ENCODE assay signal across 9 cellular contexts in the genomic region with DNA sequence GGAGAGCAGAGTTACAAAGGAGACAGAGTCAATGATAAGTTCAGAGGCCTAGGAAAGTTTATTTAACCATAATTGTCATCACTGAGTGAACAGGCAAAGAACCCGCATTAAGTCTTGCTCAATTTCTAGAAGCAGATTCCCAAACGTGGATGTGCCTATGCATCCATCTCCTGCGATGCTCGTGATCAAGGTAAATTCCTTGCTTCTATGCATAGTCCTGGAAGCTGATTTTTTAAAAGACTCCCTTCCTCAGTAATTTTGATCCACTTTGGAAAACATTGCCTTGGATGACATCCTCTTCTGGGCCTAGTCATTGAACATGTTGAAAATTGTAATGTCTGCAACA.
DNase-seq lines count a peak whose midpoint lies in the region; ATAC-seq and TF ChIP-seq lines count a peak whose summit lies in the region.
"Had no signal": no experiment of that assay in that cellular context is flagged by ENCODE, and none has a peak within 500 bp of the region (broad histone marks: within the 10 kb centered on the region; RNA-seq: fewer than 3 reads in every experiment).

No MANE protein-coding gene starts in this region.

- no peak for TF ChIP-seq CTCF in lower lobe of right lung (IDR thresholded peaks at IDR 0.05)
- no peak for TF ChIP-seq CTCF in thoracic aorta (IDR thresholded peaks at IDR 0.05)

- H3K36me3 Mint-ChIP-seq in activated CD4-positive, alpha-beta memory T cell treated with anti-CD3 and anti-CD28 coated beads for 36 hours, result no peaks in the 10 kb centered on the region
- H3K36me3 Mint-ChIP-seq in activated CD4-positive, alpha-beta memory T cell treated with anti-CD3 and anti-CD28 coated beads, Interleukin-2, amount 10 ng/mL, durations not matched to agents 7 days and 5 days (ENCODE audit: low read depth), result no peaks in the 10 kb centered on the region

- peak overlapping the region; percentile 14 for H3K4me3 Mint-ChIP-seq in activated CD4-positive, alpha-beta memory T cell treated with anti-CD3 and anti-CD28 coated beads for 36 hours
- H3K4me3 Mint-ChIP-seq in activated CD4-positive, alpha-beta memory T cell treated with anti-CD3 and anti-CD28 coated beads, Interleukin-2, amount 10 ng/mL, durations not matched to agents 7 days and 5 days, result no peak overlapping the region

- CTCF ChIA-PET in activated CD4-positive, alpha-beta memory T cell treated with anti-CD3 and anti-CD28 coated beads for 36 hours (lab: Charles Lee), result no interaction called here
- CTCF ChIA-PET in activated CD4-positive, alpha-beta memory T cell treated with anti-CD3 and anti-CD28 coated beads, Interleukin-2, amount 10 ng/mL, durations not matched to agents 7 days and 5 days (lab: Charles Lee), result no interaction called here

- intact Hi-C loops in activated CD4-positive, alpha-beta memory T cell treated with anti-CD3 and anti-CD28 coated beads for 36 hours (cut with micrococcal nuclease), result no loop called here
- intact Hi-C loops in lower lobe of right lung (cut with DNase I), result no loop called here

- ATAC-seq in lower lobe of right lung, result no peak
- no peak for ATAC-seq in thoracic aorta (ENCODE audit: insufficient number of reproducible peaks, low FRiP score, low read depth)

- peak overlapping the region; percentile 40 for H3K27ac Mint-ChIP-seq in activated CD4-positive, alpha-beta memory T cell treated with anti-CD3 and anti-CD28 coated beads for 36 hours
- H3K27ac Mint-ChIP-seq in activated CD4-positive, alpha-beta memory T cell treated with anti-CD3 and anti-CD28 coated beads, Interleukin-2, amount 10 ng/mL, durations not matched to agents 7 days and 5 days, result no peak overlapping the region

- no peaks in the 10 kb centered on the region for H3K9me3 Mint-ChIP-seq in activated CD4-positive, alpha-beta memory T cell treated with anti-CD3 and anti-CD28 coated beads for 36 hours
- no peaks in the 10 kb centered on the region for H3K9me3 Mint-ChIP-seq in activated CD4-positive, alpha-beta memory T cell treated with anti-CD3 and anti-CD28 coated beads, Interleukin-2, amount 10 ng/mL, durations not matched to agents 7 days and 5 days

- H3K27ac ChIP-seq in lower lobe of right lung (peak overlapping the region; percentile 20), thoracic aorta (peak overlapping the region; percentile 40 to 47)

- H3K9ac ChIP-seq in adipocyte (ENCODE audit: low read length), result peak overlapping the region; percentile 69

- no peaks in the 10 kb centered on the region for H3K36me3 ChIP-seq in adipocyte (ENCODE audit: control insufficient read depth, insufficient read depth, low read length, severe bottlenecking)
- no peaks in the 10 kb centered on the region for H3K36me3 ChIP-seq in lower lobe of right lung
- H3K36me3 ChIP-seq in thoracic aorta, result no peaks in the 10 kb centered on the region

- POLR2A ChIA-PET in activated CD4-positive, alpha-beta memory T cell treated with anti-CD3 and anti-CD28 coated beads for 36 hours (lab: Charles Lee), result no interaction called here
- POLR2A ChIA-PET in activated CD4-positive, alpha-beta memory T cell treated with anti-CD3 and anti-CD28 coated beads, Interleukin-2, amount 10 ng/mL, durations not matched to agents 7 days and 5 days (lab: Charles Lee), result no interaction called here

- no peak for DNase-seq in activated CD4-positive, alpha-beta memory T cell treated with anti-CD3 and anti-CD28 coated beads for 36 hours
- DNase-seq in activated CD4-positive, alpha-beta memory T cell treated with anti-CD3 and anti-CD28 coated beads, Interleukin-2, amount 10 ng/mL, durations not matched to agents 7 days and 5 days, result no peak
- DNase-seq in adipocyte (ENCODE audit: low read depth) (no peak), lower lobe of right lung (no peak), thoracic aorta (ENCODE audit: low spot score) (no peak), ureter (ENCODE audit: low spot score) (no peak), MV-4-11 (lab: John Stamatoyannopoulos, UW) (no peak), erythroblast (lab: John Stamatoyannopoulos, UW) (no peak)
- DNase-seq: head of caudate nucleus had no signal

- peaks cover 10% of the 10 kb centered on the region for H3K4me1 Mint-ChIP-seq in activated CD4-positive, alpha-beta memory T cell treated with anti-CD3 and anti-CD28 coated beads for 36 hours (ENCODE audit: low read depth)
- H3K4me1 Mint-ChIP-seq in activated CD4-positive, alpha-beta memory T cell treated with anti-CD3 and anti-CD28 coated beads, Interleukin-2, amount 10 ng/mL, durations not matched to agents 7 days and 5 days, result peaks cover 14% of the 10 kb centered on the region

- peaks cover 1% of the 10 kb centered on the region for H3K27me3 Mint-ChIP-seq in activated CD4-positive, alpha-beta memory T cell treated with anti-CD3 and anti-CD28 coated beads for 36 hours
- H3K27me3 Mint-ChIP-seq in activated CD4-positive, alpha-beta memory T cell treated with anti-CD3 and anti-CD28 coated beads, Interleukin-2, amount 10 ng/mL, durations not matched to agents 7 days and 5 days, result no peaks in the 10 kb centered on the region

- H3K27me3 ChIP-seq in adipocyte (replicated peaks; ENCODE audit: control insufficient read depth, insufficient read depth, low read length), result no peaks in the 10 kb centered on the region
- no peaks in the 10 kb centered on the region for H3K27me3 ChIP-seq in lower lobe of right lung (ENCODE audit: low read depth)
- H3K27me3 ChIP-seq in thoracic aorta (replicated peaks; ENCODE audit: insufficient read depth), result no peaks in the 10 kb centered on the region

- H3K9me3 ChIP-seq in adipocyte (ENCODE audit: control insufficient read depth, low read length) (no peaks in the 10 kb centered on the region), lower lobe of right lung (no peaks in the 10 kb centered on the region), thoracic aorta (no peaks in the 10 kb centered on the region)

- peak overlapping the region; percentile 52 for H3K4me3 ChIP-seq in adipocyte (ENCODE audit: low read length)
- no peak overlapping the region for H3K4me3 ChIP-seq in lower lobe of right lung
- H3K4me3 ChIP-seq in thoracic aorta, result no peak overlapping the region

- TF ChIP-seq POLR2A in erythroblast (IDR thresholded peaks at IDR 0.05; ENCODE audit: low read length), result no peak

- H3K4me1 ChIP-seq in adipocyte (ENCODE audit: control insufficient read depth, insufficient read depth, low read length) (peaks cover 31% of the 10 kb centered on the region), lower lobe of right lung (peaks cover 14% of the 10 kb centered on the region), thoracic aorta (ENCODE audit: control insufficient read depth in 1 of 2, low read depth in 2 of 2) (peaks cover 6 to 15% of the 10 kb centered on the region in 2 donors)
